24 cellular contexts compared by ENCODE assay signal in the genomic region with DNA sequence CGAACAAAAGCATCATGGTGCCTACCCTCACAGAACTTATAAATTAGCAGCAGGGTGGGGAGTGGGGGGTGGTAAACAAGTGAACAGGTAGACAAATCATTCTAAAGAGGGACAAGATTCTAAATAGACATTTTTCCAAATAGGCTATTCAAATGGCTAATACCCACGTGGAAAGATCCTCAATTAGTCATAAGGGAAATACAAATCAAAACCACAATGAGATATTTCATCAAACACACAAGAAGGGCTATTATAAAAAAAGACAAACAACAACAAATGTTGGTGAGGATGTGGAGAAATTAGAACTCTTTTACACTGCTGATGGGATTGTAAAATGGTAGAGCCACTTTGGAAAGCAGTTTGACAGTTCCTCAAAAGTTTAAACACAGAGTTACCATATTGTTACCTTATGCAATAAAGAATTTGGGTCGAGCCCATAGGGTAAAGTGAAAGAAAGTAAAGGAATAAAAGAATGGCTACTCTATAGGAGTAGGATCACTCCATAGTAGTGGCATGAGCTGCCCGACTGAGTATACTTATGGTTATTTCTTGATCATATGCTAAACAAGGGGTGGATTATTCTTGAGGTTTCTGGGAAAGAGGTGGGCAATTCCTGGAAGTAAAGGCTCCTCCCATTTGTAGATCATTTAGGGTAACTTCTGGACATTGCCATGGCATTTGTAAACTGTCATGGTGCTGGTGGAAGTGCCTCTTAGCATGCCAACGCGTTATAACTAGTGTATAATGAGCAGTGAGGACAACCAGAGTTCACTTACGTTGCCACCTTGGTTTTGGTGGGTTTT. TPM values are rescaled to one million over a fixed set of nuclear protein-coding genes. Genes with fewer than 3 reads are reported as not detected.
A peak's percentile ranks its signal among the peaks of the same experiment; 100 is the strongest.
DNase-seq lines count a peak whose midpoint lies in the region; ATAC-seq and TF ChIP-seq lines count a peak whose summit lies in the region.
"Had no signal": no experiment of that assay in that cellular context is flagged by ENCODE, and none has a peak within 500 bp of the region (broad histone marks: within the 10 kb centered on the region; RNA-seq: fewer than 3 reads in every experiment).

No MANE protein-coding gene starts in this region.

- CTCF ChIA-PET in activated naive CD4-positive, alpha-beta T cell treated with anti-CD3 and anti-CD28 coated beads, Interleukin-2, amount 10 ng/mL, durations not matched to agents 7 days and 5 days (lab: Charles Lee): no interaction called here

- H3K4me1 Mint-ChIP-seq in activated naive CD4-positive, alpha-beta T cell treated with anti-CD3 and anti-CD28 coated beads, Interleukin-2, amount 50 U/mL, for 24 hours: peaks cover 53% of the 10 kb centered on the region
- peaks cover 45% of the 10 kb centered on the region for H3K4me1 Mint-ChIP-seq in activated naive CD4-positive, alpha-beta T cell treated with anti-CD3 and anti-CD28 coated beads, Interleukin-2, amount 10 ng/mL, durations not matched to agents 7 days and 5 days
- H3K4me1 Mint-ChIP-seq in stimulated activated memory B cell treated with anti-CD40 and anti-IgM and Interleukin-4, amounts not matched to agents 10 μg/mL and 1 μg/mL and 100 μg/mL, for 72 hours: peaks cover 33% of the 10 kb centered on the region

- H3K4me3 Mint-ChIP-seq in activated naive CD4-positive, alpha-beta T cell treated with anti-CD3 and anti-CD28 coated beads, Interleukin-2, amount 50 U/mL, for 24 hours: no peak overlapping the region
- no peak overlapping the region for H3K4me3 Mint-ChIP-seq in activated naive CD4-positive, alpha-beta T cell treated with anti-CD3 and anti-CD28 coated beads, Interleukin-2, amount 10 ng/mL, durations not matched to agents 7 days and 5 days
- H3K4me3 Mint-ChIP-seq in stimulated activated memory B cell treated with anti-CD40 and anti-IgM and Interleukin-4, amounts not matched to agents 10 μg/mL and 1 μg/mL and 100 μg/mL, for 72 hours: no peak overlapping the region
- H3K4me3 Mint-ChIP-seq: activated B cell treated with CpG ODN at 0.5 μM for 24 hours; activated naive CD8-positive, alpha-beta T cell treated with anti-CD3 and anti-CD28 coated beads, Interleukin-2, amount 10 ng/mL, durations not matched to agents 7 days and 5 days had no signal

- H3K9me3 Mint-ChIP-seq in activated naive CD4-positive, alpha-beta T cell treated with anti-CD3 and anti-CD28 coated beads, Interleukin-2, amount 50 U/mL, for 24 hours: no peaks in the 10 kb centered on the region
- peaks cover 3% of the 10 kb centered on the region for H3K9me3 Mint-ChIP-seq in activated naive CD4-positive, alpha-beta T cell treated with anti-CD3 and anti-CD28 coated beads, Interleukin-2, amount 10 ng/mL, durations not matched to agents 7 days and 5 days
- H3K9me3 Mint-ChIP-seq in stimulated activated memory B cell treated with anti-CD40 and anti-IgM and Interleukin-4, amounts not matched to agents 10 μg/mL and 1 μg/mL and 100 μg/mL, for 72 hours: no peaks in the 10 kb centered on the region
- H3K9me3 Mint-ChIP-seq: activated B cell treated with CpG ODN at 0.5 μM for 24 hours; activated naive CD8-positive, alpha-beta T cell treated with anti-CD3 and anti-CD28 coated beads, Interleukin-2, amount 10 ng/mL, durations not matched to agents 7 days and 5 days had no signal

- no peak for ATAC-seq in stimulated activated memory B cell treated with anti-CD40 and anti-IgM and Interleukin-4, amounts not matched to agents 10 μg/mL and 1 μg/mL and 100 μg/mL, for 72 hours
- no peak for ATAC-seq in HG02759 (IDR thresholded peaks at IDR 0.05; ENCODE audit: unreplicated experiment)
- ATAC-seq: mucosa of descending colon had no signal

- intact Hi-C loops in ascending aorta (cut with DNase I): no loop called here

- H3K4me3 ChIP-seq in ascending aorta (no peak overlapping the region), fibroblast of villous mesenchyme (ENCODE audit: low read depth, low read length) (no peak overlapping the region)
- H3K4me3 ChIP-seq: BLaER1 treated with 17β-estradiol and CSF1 and Interleukin-3, amounts not matched to agents 10 nM and 100 nM; cardiac muscle cell; mucosa of descending colon; thoracic aorta had no signal

- H3K27ac Mint-ChIP-seq in activated naive CD4-positive, alpha-beta T cell treated with anti-CD3 and anti-CD28 coated beads, Interleukin-2, amount 50 U/mL, for 24 hours: peak overlapping the region; percentile 51
- no peak overlapping the region for H3K27ac Mint-ChIP-seq in activated naive CD4-positive, alpha-beta T cell treated with anti-CD3 and anti-CD28 coated beads, Interleukin-2, amount 10 ng/mL, durations not matched to agents 7 days and 5 days
- H3K27ac Mint-ChIP-seq in stimulated activated memory B cell treated with anti-CD40 and anti-IgM and Interleukin-4, amounts not matched to agents 10 μg/mL and 1 μg/mL and 100 μg/mL, for 72 hours: peak overlapping the region; percentile 50
- H3K27ac Mint-ChIP-seq: activated B cell treated with CpG ODN at 0.5 μM for 24 hours; activated naive CD8-positive, alpha-beta T cell treated with anti-CD3 and anti-CD28 coated beads, Interleukin-2, amount 10 ng/mL, durations not matched to agents 7 days and 5 days; T-helper 2 cell treated with Interferon-gamma antibody and Interleukin-4, amounts not matched to agents 5 μg/mL and 100 μg/mL, for 36 hours had no signal

- no peaks in the 10 kb centered on the region for H3K27me3 ChIP-seq in ascending aorta
- H3K27me3 ChIP-seq: cardiac muscle cell had no signal

- peak overlapping the region; percentile 56 to 66 for H3K27ac ChIP-seq in ascending aorta
- H3K27ac ChIP-seq: cardiac muscle cell, HL-60 had no signal

- peaks cover 0 to 13% of the 10 kb centered on the region in 2 donors for H3K4me1 ChIP-seq in ascending aorta

- no peaks in the 10 kb centered on the region for H3K9me3 ChIP-seq in ascending aorta
- H3K9me3 ChIP-seq: mucosa of descending colon, thoracic aorta had no signal

- H3K36me3 ChIP-seq in ascending aorta: no peaks in the 10 kb centered on the region
- H3K36me3 ChIP-seq: BLaER1 treated with 17β-estradiol and CSF1 and Interleukin-3, amounts not matched to agents 10 nM and 100 nM; cardiac muscle cell; thoracic aorta had no signal

- H3K36me3 Mint-ChIP-seq in activated naive CD4-positive, alpha-beta T cell treated with anti-CD3 and anti-CD28 coated beads, Interleukin-2, amount 50 U/mL, for 24 hours: no peaks in the 10 kb centered on the region
- peaks cover 15% of the 10 kb centered on the region for H3K36me3 Mint-ChIP-seq in activated naive CD4-positive, alpha-beta T cell treated with anti-CD3 and anti-CD28 coated beads, Interleukin-2, amount 10 ng/mL, durations not matched to agents 7 days and 5 days
- no peaks in the 10 kb centered on the region for H3K36me3 Mint-ChIP-seq in stimulated activated memory B cell treated with anti-CD40 and anti-IgM and Interleukin-4, amounts not matched to agents 10 μg/mL and 1 μg/mL and 100 μg/mL, for 72 hours

- no peak for TF ChIP-seq CTCF in ascending aorta (IDR thresholded peaks at IDR 0.05)
- no peak for TF ChIP-seq CTCF in fibroblast of villous mesenchyme (IDR thresholded peaks at IDR 0.05; ENCODE audit: insufficient read depth, low read depth, low read length)

- no peak for DNase-seq in activated naive CD4-positive, alpha-beta T cell treated with anti-CD3 and anti-CD28 coated beads, Interleukin-2, amount 10 ng/mL, durations not matched to agents 7 days and 5 days
- DNase-seq in ascending aorta (ENCODE audit: low spot score in 2 of 2) (no peak), fibroblast of villous mesenchyme (ENCODE audit: low read depth) (peak; percentile 38), LoVo (ENCODE audit: low spot score) (no peak)
- no peak for DNase-seq in NK-92 treated with Interleukin-12 subunit alpha and Interleukin-12 subunit beta, amount 100 ng/mL, for 24 hours (lab: John Stamatoyannopoulos, UW)
- DNase-seq: 8988T; activated B cell treated with CpG ODN at 0.5 μM for 24 hours; activated CD8-positive, alpha-beta memory T cell treated with anti-CD3 and anti-CD28 coated beads for 24 hours; activated naive CD8-positive, alpha-beta T cell treated with anti-CD3 and anti-CD28 coated beads, Interleukin-2, amount 10 ng/mL, durations not matched to agents 7 days and 5 days; DMS53; effector CD4-positive, alpha-beta T cell; mucosa of descending colon; NCI-H2029 treated with DMSO at 0.1 percent for 48 hours; NCI-H510A; retina had no signal

- no peaks in the 10 kb centered on the region for H3K27me3 Mint-ChIP-seq in activated naive CD4-positive, alpha-beta T cell treated with anti-CD3 and anti-CD28 coated beads, Interleukin-2, amount 50 U/mL, for 24 hours
- H3K27me3 Mint-ChIP-seq in activated naive CD4-positive, alpha-beta T cell treated with anti-CD3 and anti-CD28 coated beads, Interleukin-2, amount 10 ng/mL, durations not matched to agents 7 days and 5 days: no peaks in the 10 kb centered on the region
- no peaks in the 10 kb centered on the region for H3K27me3 Mint-ChIP-seq in stimulated activated memory B cell treated with anti-CD40 and anti-IgM and Interleukin-4, amounts not matched to agents 10 μg/mL and 1 μg/mL and 100 μg/mL, for 72 hours
- H3K27me3 Mint-ChIP-seq: activated B cell treated with CpG ODN at 0.5 μM for 24 hours; activated naive CD8-positive, alpha-beta T cell treated with anti-CD3 and anti-CD28 coated beads, Interleukin-2, amount 10 ng/mL, durations not matched to agents 7 days and 5 days had no signal

RNA-seq across cellular contexts. Expression of a gene that starts 58.9 kb away (rescaled TPM):
- total RNA-seq in ascending aorta (not detected), fibroblast of villous mesenchyme (under 0.01 TPM in 2 replicates)
- total RNA-seq: activated B cell treated with CpG ODN at 0.5 μM for 24 hours; activated naive CD8-positive, alpha-beta T cell treated with anti-CD3 and anti-CD28 coated beads, Interleukin-2, amount 10 ng/mL, durations not matched to agents 7 days and 5 days; cardiac muscle cell; H1; thoracic aorta had no signal
